In the genomic region with DNA sequence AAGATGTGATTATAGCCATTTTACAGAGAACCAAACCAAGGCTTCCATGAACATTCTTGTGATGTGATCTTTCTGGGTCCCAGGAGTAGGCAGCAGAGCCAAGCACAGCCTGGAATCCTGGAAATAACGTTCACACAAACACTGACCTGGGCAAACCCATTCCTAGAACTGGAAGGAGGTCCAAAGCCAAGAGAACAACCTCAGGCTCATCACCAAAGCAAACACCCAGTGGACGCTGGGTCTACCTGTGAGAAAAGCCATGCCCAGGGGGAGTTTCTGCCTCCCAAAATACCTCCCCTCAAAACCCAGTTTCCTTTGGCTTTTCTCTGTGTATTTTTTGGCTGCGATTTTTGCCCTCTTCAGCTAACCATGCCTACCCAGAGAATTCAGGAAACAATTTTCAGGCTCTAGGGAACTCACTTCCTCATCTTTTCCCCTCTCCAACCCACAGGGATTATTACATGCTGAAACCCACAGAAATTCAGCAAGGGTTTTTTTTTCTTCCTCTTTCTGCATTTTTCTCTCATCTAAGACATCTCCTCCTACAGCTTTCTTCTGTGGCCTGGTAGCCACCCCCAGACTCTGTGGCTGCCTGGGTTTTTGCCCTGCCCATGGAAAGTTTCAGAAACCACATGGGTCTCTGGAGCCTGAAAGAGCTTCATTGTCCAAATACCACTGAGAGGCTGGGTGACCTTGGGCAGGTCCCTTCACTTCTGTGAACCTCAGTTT, we compare ENCODE assay signal across 10 cellular contexts.
A peak's percentile ranks its signal among the peaks of the same experiment; 100 is the strongest.
DNase-seq lines count a peak whose midpoint lies in the region; ATAC-seq and TF ChIP-seq lines count a peak whose summit lies in the region.
"Had no signal": no experiment of that assay in that cellular context is flagged by ENCODE, and none has a peak within 500 bp of the region (broad histone marks: within the 10 kb centered on the region; RNA-seq: fewer than 3 reads in every experiment).

No MANE protein-coding gene starts in this region.

- H3K36me3 ChIP-seq in breast epithelium (no peaks in the 10 kb centered on the region), ascending aorta (no peaks in the 10 kb centered on the region)

- no peaks in the 10 kb centered on the region for H3K4me1 Mint-ChIP-seq in MCF 10A (ENCODE audit: insufficient read depth, unreplicated experiment)
- peaks cover 38% of the 10 kb centered on the region for H3K4me1 Mint-ChIP-seq in stimulated activated naive CD8-positive, alpha-beta T cell treated with anti-CD3 and anti-CD28 coated beads, Interleukin-15, amount 100 ng/mL, for 72 hours
- H3K4me1 Mint-ChIP-seq: CD4-positive, alpha-beta memory T cell had no signal

- BruUV-seq in MCF 10A (replicated peaks; lab: Mats Ljungman, UMichigan): no TSS peak

- H3K27me3 ChIP-seq in breast epithelium (no peaks in the 10 kb centered on the region), ascending aorta (no peaks in the 10 kb centered on the region)

- H3K9me3 Mint-ChIP-seq in MCF 10A (ENCODE audit: unreplicated experiment): no peaks in the 10 kb centered on the region
- no peaks in the 10 kb centered on the region for H3K9me3 Mint-ChIP-seq in stimulated activated naive CD8-positive, alpha-beta T cell treated with anti-CD3 and anti-CD28 coated beads, Interleukin-15, amount 100 ng/mL, for 72 hours
- H3K9me3 Mint-ChIP-seq: CD4-positive, alpha-beta memory T cell had no signal

- no peak overlapping the region for H3K4me3 Mint-ChIP-seq in MCF 10A (ENCODE audit: unreplicated experiment)
- peak overlapping the region; percentile 30 to 67 for H3K4me3 Mint-ChIP-seq in stimulated activated naive CD8-positive, alpha-beta T cell treated with anti-CD3 and anti-CD28 coated beads, Interleukin-15, amount 100 ng/mL, for 72 hours
- H3K4me3 Mint-ChIP-seq: CD4-positive, alpha-beta memory T cell had no signal

- no peak overlapping the region for H3K4me3 ChIP-seq in breast epithelium
- no peak overlapping the region for H3K4me3 ChIP-seq in ascending aorta

- H3K27ac ChIP-seq in breast epithelium: peak overlapping the region; percentile 73
- H3K27ac ChIP-seq in ascending aorta: peak overlapping the region; percentile 70 to 71
- H3K27ac ChIP-seq: WERI-Rb-1 had no signal

- ATAC-seq in HG03103 (IDR thresholded peaks at IDR 0.05; ENCODE audit: low read depth, unreplicated experiment): peak; percentile 72
- ATAC-seq in stimulated activated naive CD8-positive, alpha-beta T cell treated with anti-CD3 and anti-CD28 coated beads, Interleukin-15, amount 100 ng/mL, for 72 hours: peak; percentile 86

- H3K36me3 Mint-ChIP-seq in MCF 10A (ENCODE audit: insufficient read depth, unreplicated experiment): peaks cover 6% of the 10 kb centered on the region
- H3K36me3 Mint-ChIP-seq: CD4-positive, alpha-beta memory T cell had no signal

- H3K4me1 ChIP-seq in breast epithelium (no peaks in the 10 kb centered on the region), ascending aorta (peaks cover 10 to 37% of the 10 kb centered on the region in 2 donors)

- H3K9me3 ChIP-seq in breast epithelium (no peaks in the 10 kb centered on the region), ascending aorta (no peaks in the 10 kb centered on the region)

- peak in 1 of 2 donors; percentile 82 for DNase-seq in breast epithelium (ENCODE audit: low spot score in 2 of 2)
- DNase-seq in MCF 10A (ENCODE audit: unreplicated experiment): no peak
- DNase-seq in ascending aorta (ENCODE audit: low spot score in 2 of 2): peak; percentile 26 to 82
- peak; percentile 44 to 63 for DNase-seq in stimulated activated naive CD8-positive, alpha-beta T cell treated with anti-CD3 and anti-CD28 coated beads, Interleukin-15, amount 100 ng/mL, for 72 hours
- no peak for DNase-seq in NCI-H2196 treated with DMSO at 0.1 percent for 48 hours (lab: John Stamatoyannopoulos, UW; ENCODE audit: unreplicated experiment)
- no peak for DNase-seq in kidney glomerular epithelial cell (lab: John Stamatoyannopoulos, UW)
- DNase-seq in HuH-7 (ENCODE audit: low spot score): no peak
- DNase-seq: CD4-positive, alpha-beta memory T cell; WERI-Rb-1 had no signal

- H3K27ac Mint-ChIP-seq in MCF 10A (ENCODE audit: low read depth, unreplicated experiment): no peak overlapping the region
- peak overlapping the region; percentile 4 to 40 for H3K27ac Mint-ChIP-seq in stimulated activated naive CD8-positive, alpha-beta T cell treated with anti-CD3 and anti-CD28 coated beads, Interleukin-15, amount 100 ng/mL, for 72 hours
- H3K27ac Mint-ChIP-seq: CD4-positive, alpha-beta memory T cell had no signal

- TF ChIP-seq CTCF in breast epithelium (IDR thresholded peaks at IDR 0.05) (no peak), MCF 10A (IDR thresholded peaks at IDR 0.05; ENCODE audit: unreplicated experiment) (no peak), ascending aorta (IDR thresholded peaks at IDR 0.05) (no peak)

- intact Hi-C loops in breast epithelium (cut with DNase I; ENCODE audit: low total_unique reads) (no loop called here), MCF 10A (cut with micrococcal nuclease) (no loop called here), ascending aorta (cut with DNase I) (loop anchor here (2.0 to 5.0 kb wide), 2 partner anchors 74 to 114 kb away; partner anchors contain the start of gene TNC)

- POLR2A ChIA-PET in MCF 10A (lab: Yijun Ruan, JAX): no interaction called here

- CTCF ChIA-PET in MCF 10A (lab: Yijun Ruan, JAX): no interaction called here

- TF ChIP-seq POLR2A in breast epithelium (IDR thresholded peaks at IDR 0.05): no peak

- no peaks in the 10 kb centered on the region for H3K27me3 Mint-ChIP-seq in MCF 10A (ENCODE audit: insufficient read depth, unreplicated experiment)
- peaks cover 38% of the 10 kb centered on the region for H3K27me3 Mint-ChIP-seq in stimulated activated naive CD8-positive, alpha-beta T cell treated with anti-CD3 and anti-CD28 coated beads, Interleukin-15, amount 100 ng/mL, for 72 hours

Comparison
In these comparisons a context has a peak if more than half of its experiments do, and no peak if none do; other contexts are left out.
1. DNase-seq: peak in ascending aorta (2 of 2) and stimulated activated naive CD8-positive, alpha-beta T cell treated with anti-CD3 and anti-CD28 coated beads, Interleukin-15, amount 100 ng/mL, for 72 hours (2 of 2); none in MCF 10A (single experiment), NCI-H2196 treated with DMSO at 0.1 percent for 48 hours (single experiment), kidney glomerular epithelial cell (single experiment) and HuH-7 (single experiment).